In the genomic region with DNA sequence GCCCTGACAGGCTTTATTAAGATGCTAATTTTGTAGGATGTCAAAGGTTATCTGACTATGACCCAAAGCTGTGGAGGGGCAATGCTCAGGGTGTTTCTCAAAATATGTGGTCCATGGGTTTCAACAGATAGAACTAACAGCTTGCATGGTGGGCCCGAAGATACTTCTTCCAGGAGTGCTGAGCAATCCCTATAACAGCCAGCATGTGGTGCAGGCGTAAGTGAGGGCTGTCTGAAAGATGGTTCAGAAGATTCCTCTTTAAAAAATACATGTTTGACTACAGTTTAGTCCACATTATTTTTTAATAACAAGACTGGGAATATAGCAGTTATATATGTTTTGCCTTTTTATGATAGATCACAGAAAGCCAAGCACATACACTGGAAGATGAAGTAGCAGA, we compare ENCODE assay signal across 1 cellular context.
TF ChIP-seq lines count a peak whose summit lies in the region.

No MANE protein-coding gene starts in this region.

TF ChIP-seq in HCT116, 20 proteins besides CTCF, POLR2A, EP300 and RAD21 (continued from another document):
- no peak for TF ChIP-seq ZNF274 (IDR thresholded peaks at IDR 0.05; ENCODE audit: low read depth, low read length)
- TF ChIP-seq, protein P1, sequence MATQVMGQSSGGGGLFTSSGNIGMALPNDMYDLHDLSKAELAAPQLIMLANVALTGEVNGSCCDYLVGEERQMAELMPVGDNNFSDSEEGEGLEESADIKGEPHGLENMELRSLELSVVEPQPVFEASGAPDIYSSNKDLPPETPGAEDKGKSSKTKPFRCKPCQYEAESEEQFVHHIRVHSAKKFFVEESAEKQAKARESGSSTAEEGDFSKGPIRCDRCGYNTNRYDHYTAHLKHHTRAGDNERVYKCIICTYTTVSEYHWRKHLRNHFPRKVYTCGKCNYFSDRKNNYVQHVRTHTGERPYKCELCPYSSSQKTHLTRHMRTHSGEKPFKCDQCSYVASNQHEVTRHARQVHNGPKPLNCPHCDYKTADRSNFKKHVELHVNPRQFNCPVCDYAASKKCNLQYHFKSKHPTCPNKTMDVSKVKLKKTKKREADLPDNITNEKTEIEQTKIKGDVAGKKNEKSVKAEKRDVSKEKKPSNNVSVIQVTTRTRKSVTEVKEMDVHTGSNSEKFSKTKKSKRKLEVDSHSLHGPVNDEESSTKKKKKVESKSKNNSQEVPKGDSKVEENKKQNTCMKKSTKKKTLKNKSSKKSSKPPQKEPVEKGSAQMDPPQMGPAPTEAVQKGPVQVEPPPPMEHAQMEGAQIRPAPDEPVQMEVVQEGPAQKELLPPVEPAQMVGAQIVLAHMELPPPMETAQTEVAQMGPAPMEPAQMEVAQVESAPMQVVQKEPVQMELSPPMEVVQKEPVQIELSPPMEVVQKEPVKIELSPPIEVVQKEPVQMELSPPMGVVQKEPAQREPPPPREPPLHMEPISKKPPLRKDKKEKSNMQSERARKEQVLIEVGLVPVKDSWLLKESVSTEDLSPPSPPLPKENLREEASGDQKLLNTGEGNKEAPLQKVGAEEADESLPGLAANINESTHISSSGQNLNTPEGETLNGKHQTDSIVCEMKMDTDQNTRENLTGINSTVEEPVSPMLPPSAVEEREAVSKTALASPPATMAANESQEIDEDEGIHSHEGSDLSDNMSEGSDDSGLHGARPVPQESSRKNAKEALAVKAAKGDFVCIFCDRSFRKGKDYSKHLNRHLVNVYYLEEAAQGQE (IDR thresholded peaks at IDR 0.05; ENCODE audit: low read depth) = no peak
- TF ChIP-seq FOSL1 (IDR thresholded peaks at IDR 0.05; ENCODE audit: low read depth) = no peak
TF ChIP-seq in HCT116: peak in this region for 0.
